8 cellular contexts compared by ENCODE assay signal in genomic region chr17:76540381-76541300, GRCh38. TPM values are rescaled to one million over a fixed set of nuclear protein-coding genes. Genes with fewer than 3 reads are reported as not detected.
A peak's percentile ranks its signal among the peaks of the same experiment; 100 is the strongest.
DNase-seq lines count a peak whose midpoint lies in the region; ATAC-seq and TF ChIP-seq lines count a peak whose summit lies in the region.

No MANE protein-coding gene starts in this region.

- TF ChIP-seq CTCF in lung (IDR thresholded peaks at IDR 0.05; ENCODE audit: control extremely low read depth, extremely low read depth), result no peak

- H3K36me3 Mint-ChIP-seq in T-helper 2 cell treated with Interferon-gamma antibody and Interleukin-4, amounts not matched to agents 5 μg/mL and 100 μg/mL, for 36 hours (ENCODE audit: low read depth), result no peaks in the 10 kb centered on the region

- H3K4me3 Mint-ChIP-seq in T-helper 2 cell treated with Interferon-gamma antibody and Interleukin-4, amounts not matched to agents 5 μg/mL and 100 μg/mL, for 36 hours, result no peak overlapping the region

- H3K27ac Mint-ChIP-seq in T-helper 2 cell treated with Interferon-gamma antibody and Interleukin-4, amounts not matched to agents 5 μg/mL and 100 μg/mL, for 36 hours, result no peak overlapping the region

- 14 to 15% methylated on average over 24 to 27 of the region's 27 CpGs for WGBS in lung, 2 donors

- no peak overlapping the region for H3K4me3 ChIP-seq in lung

- H3K9me3 ChIP-seq in lung (ENCODE audit: control insufficient read depth in 2 of 2, insufficient read depth in 1 of 2, low read length in 1 of 2), result no peaks in the 10 kb centered on the region

- H3K27me3 ChIP-seq in lung (ENCODE audit: control insufficient read depth, insufficient read depth), result no peaks in the 10 kb centered on the region

- H3K9me3 Mint-ChIP-seq in T-helper 2 cell treated with Interferon-gamma antibody and Interleukin-4, amounts not matched to agents 5 μg/mL and 100 μg/mL, for 36 hours, result no peaks in the 10 kb centered on the region

- H3K27me3 Mint-ChIP-seq in T-helper 2 cell treated with Interferon-gamma antibody and Interleukin-4, amounts not matched to agents 5 μg/mL and 100 μg/mL, for 36 hours (ENCODE audit: low read depth), result peaks cover 58% of the 10 kb centered on the region

- peaks cover 0 to 34% of the 10 kb centered on the region in 2 donors for H3K4me1 ChIP-seq in lung (ENCODE audit: control insufficient read depth in 2 of 2, insufficient read depth in 2 of 2, low read length in 2 of 2)

- ATAC-seq in lung (ENCODE audit: insufficient read depth, low FRiP score) (peak; percentile 96), GM18858 (IDR thresholded peaks at IDR 0.05; ENCODE audit: unreplicated experiment) (no peak)

- DNase-seq in stimulated activated CD4-positive, alpha-beta T cell treated with anti-CD3 and anti-CD28 coated beads, Interleukin-1b, Interleukin-23, amount 100 ng/mL, for 48 hours, result peak; percentile 36
- no peak for DNase-seq in stimulated activated CD4-positive, alpha-beta T cell treated with anti-CD3 and anti-CD28 coated beads, Interleukin-4, amount 100 ng/mL, for 1 hour
- DNase-seq in NCI-H1417 (lab: John Stamatoyannopoulos, UW), result peak; percentile 86 to 93 (median 86)
- DNase-seq in T-helper 2 cell treated with Interferon-gamma antibody and Interleukin-4, amounts not matched to agents 5 μg/mL and 100 μg/mL, for 36 hours (ENCODE audit: low spot score), result peak; percentile 48
- peak; percentile 76 for DNase-seq in epithelial cell of prostate (ENCODE audit: low read depth, low spot score)
- DNase-seq in lung (ENCODE audit: low spot score), result peak; percentile 94
- peak; percentile 98 for DNase-seq in superior temporal gyrus (ENCODE audit: extremely low spot score)

- no peaks in the 10 kb centered on the region for H3K36me3 ChIP-seq in lung (ENCODE audit: control insufficient read depth in 2 of 2, insufficient read depth in 2 of 2, low read length in 2 of 2)

- H3K27ac ChIP-seq in epithelial cell of prostate (peak overlapping the region; percentile 39), lung (ENCODE audit: low read depth in 1 of 2, low read length in 1 of 2) (peak overlapping the region; percentile 27 to 71)

- H3K4me1 Mint-ChIP-seq in T-helper 2 cell treated with Interferon-gamma antibody and Interleukin-4, amounts not matched to agents 5 μg/mL and 100 μg/mL, for 36 hours (ENCODE audit: low read depth), result no peaks in the 10 kb centered on the region

RNA-seq across cellular contexts. Expression of gene PRCD, which starts 0.8 kb away (rescaled TPM):
- 10 to 100 TPM in 1 of 2 donors, 1 to 10 TPM in 1; 3.3 to 11.3 TPM for total RNA-seq in lung
- polyA plus RNA-seq in lung, result 1 to 10 TPM; 2.0 to 7.9 TPM

RNA-seq across cellular contexts. Expression of gene CYGB, which starts 3.1 kb away (rescaled TPM):
- 10 to 100 TPM; 15.9 to 20.0 TPM for total RNA-seq in lung
- 10 to 100 TPM; 21.4 to 30.4 TPM for polyA plus RNA-seq in lung

RNA-seq across cellular contexts. Expression of gene RHBDF2, which starts 39.4 kb away (rescaled TPM):
- 10 to 100 TPM; 22.7 to 56.5 TPM for total RNA-seq in lung
- polyA plus RNA-seq in lung, result 100 to 1,000 TPM in 1 of 2 donors, 10 to 100 TPM in 1; 20.1 to 116 TPM

RNA-seq across cellular contexts. Expression of gene ST6GALNAC2, which starts 45.0 kb away (rescaled TPM):
- 10 to 100 TPM; 20.8 to 38.0 TPM for total RNA-seq in lung
- polyA plus RNA-seq in lung, result 10 to 100 TPM; 12.1 to 15.4 TPM
